In the genomic region with DNA sequence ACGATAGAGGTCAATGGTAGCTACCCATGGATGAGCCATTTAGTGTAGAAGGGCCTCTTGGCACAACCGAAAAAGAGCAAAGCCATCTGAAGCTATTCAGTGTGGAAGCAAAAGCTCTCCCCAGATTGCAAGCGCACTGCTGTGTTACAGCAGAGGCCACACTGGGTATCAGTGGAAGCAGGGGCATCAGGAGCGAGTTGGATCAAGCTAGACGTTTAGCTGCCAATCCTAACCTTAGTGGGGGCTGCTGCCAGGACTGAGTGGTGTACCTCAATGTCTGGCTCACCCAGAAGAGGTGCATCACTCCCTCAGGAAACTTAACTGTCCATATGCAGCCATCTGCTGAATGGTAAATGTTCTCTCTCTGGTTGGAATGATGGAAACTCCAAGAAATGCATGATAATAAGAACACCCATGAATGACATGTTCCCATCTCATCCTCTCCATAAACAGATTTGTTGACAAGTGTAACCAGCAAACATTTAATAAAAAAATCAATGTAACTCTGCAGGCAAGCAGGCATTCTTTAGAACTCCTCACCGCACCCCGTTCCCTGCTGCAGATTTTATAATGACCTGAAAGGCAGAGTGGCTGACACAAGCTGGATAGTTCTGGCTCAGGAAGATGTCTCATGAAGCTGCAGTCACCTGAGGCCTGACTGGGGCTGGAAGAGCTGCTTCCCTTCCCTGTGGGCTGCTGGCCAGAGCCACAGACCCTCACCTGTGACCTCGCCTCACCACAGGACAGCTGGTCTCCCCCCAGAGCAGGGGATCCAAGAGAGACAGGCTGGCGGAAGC, we compare ENCODE assay signal across 1 cellular context.
TF ChIP-seq lines count a peak whose summit lies in the region.

No MANE protein-coding gene starts in this region.

TF ChIP-seq in GM23338, 12 proteins besides CTCF, POLR2A, EP300 and RAD21 (continued from another document):
- TF ChIP-seq, protein P1, sequence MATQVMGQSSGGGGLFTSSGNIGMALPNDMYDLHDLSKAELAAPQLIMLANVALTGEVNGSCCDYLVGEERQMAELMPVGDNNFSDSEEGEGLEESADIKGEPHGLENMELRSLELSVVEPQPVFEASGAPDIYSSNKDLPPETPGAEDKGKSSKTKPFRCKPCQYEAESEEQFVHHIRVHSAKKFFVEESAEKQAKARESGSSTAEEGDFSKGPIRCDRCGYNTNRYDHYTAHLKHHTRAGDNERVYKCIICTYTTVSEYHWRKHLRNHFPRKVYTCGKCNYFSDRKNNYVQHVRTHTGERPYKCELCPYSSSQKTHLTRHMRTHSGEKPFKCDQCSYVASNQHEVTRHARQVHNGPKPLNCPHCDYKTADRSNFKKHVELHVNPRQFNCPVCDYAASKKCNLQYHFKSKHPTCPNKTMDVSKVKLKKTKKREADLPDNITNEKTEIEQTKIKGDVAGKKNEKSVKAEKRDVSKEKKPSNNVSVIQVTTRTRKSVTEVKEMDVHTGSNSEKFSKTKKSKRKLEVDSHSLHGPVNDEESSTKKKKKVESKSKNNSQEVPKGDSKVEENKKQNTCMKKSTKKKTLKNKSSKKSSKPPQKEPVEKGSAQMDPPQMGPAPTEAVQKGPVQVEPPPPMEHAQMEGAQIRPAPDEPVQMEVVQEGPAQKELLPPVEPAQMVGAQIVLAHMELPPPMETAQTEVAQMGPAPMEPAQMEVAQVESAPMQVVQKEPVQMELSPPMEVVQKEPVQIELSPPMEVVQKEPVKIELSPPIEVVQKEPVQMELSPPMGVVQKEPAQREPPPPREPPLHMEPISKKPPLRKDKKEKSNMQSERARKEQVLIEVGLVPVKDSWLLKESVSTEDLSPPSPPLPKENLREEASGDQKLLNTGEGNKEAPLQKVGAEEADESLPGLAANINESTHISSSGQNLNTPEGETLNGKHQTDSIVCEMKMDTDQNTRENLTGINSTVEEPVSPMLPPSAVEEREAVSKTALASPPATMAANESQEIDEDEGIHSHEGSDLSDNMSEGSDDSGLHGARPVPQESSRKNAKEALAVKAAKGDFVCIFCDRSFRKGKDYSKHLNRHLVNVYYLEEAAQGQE (IDR thresholded peaks at IDR 0.05; ENCODE audit: unreplicated experiment): no peak
- TF ChIP-seq EZH2 (IDR thresholded peaks at IDR 0.05; ENCODE audit: low read depth, unreplicated experiment) (no peak), STAT1 (IDR thresholded peaks at IDR 0.05; ENCODE audit: unreplicated experiment) (no peak), EZH2phosphoT487 (IDR thresholded peaks at IDR 0.05; ENCODE audit: unreplicated experiment) (no peak), ZNF331 (CRISPR knock-in tag; IDR thresholded peaks at IDR 0.05; ENCODE audit: low read depth) (no peak)
- TF ChIP-seq, protein P2, sequence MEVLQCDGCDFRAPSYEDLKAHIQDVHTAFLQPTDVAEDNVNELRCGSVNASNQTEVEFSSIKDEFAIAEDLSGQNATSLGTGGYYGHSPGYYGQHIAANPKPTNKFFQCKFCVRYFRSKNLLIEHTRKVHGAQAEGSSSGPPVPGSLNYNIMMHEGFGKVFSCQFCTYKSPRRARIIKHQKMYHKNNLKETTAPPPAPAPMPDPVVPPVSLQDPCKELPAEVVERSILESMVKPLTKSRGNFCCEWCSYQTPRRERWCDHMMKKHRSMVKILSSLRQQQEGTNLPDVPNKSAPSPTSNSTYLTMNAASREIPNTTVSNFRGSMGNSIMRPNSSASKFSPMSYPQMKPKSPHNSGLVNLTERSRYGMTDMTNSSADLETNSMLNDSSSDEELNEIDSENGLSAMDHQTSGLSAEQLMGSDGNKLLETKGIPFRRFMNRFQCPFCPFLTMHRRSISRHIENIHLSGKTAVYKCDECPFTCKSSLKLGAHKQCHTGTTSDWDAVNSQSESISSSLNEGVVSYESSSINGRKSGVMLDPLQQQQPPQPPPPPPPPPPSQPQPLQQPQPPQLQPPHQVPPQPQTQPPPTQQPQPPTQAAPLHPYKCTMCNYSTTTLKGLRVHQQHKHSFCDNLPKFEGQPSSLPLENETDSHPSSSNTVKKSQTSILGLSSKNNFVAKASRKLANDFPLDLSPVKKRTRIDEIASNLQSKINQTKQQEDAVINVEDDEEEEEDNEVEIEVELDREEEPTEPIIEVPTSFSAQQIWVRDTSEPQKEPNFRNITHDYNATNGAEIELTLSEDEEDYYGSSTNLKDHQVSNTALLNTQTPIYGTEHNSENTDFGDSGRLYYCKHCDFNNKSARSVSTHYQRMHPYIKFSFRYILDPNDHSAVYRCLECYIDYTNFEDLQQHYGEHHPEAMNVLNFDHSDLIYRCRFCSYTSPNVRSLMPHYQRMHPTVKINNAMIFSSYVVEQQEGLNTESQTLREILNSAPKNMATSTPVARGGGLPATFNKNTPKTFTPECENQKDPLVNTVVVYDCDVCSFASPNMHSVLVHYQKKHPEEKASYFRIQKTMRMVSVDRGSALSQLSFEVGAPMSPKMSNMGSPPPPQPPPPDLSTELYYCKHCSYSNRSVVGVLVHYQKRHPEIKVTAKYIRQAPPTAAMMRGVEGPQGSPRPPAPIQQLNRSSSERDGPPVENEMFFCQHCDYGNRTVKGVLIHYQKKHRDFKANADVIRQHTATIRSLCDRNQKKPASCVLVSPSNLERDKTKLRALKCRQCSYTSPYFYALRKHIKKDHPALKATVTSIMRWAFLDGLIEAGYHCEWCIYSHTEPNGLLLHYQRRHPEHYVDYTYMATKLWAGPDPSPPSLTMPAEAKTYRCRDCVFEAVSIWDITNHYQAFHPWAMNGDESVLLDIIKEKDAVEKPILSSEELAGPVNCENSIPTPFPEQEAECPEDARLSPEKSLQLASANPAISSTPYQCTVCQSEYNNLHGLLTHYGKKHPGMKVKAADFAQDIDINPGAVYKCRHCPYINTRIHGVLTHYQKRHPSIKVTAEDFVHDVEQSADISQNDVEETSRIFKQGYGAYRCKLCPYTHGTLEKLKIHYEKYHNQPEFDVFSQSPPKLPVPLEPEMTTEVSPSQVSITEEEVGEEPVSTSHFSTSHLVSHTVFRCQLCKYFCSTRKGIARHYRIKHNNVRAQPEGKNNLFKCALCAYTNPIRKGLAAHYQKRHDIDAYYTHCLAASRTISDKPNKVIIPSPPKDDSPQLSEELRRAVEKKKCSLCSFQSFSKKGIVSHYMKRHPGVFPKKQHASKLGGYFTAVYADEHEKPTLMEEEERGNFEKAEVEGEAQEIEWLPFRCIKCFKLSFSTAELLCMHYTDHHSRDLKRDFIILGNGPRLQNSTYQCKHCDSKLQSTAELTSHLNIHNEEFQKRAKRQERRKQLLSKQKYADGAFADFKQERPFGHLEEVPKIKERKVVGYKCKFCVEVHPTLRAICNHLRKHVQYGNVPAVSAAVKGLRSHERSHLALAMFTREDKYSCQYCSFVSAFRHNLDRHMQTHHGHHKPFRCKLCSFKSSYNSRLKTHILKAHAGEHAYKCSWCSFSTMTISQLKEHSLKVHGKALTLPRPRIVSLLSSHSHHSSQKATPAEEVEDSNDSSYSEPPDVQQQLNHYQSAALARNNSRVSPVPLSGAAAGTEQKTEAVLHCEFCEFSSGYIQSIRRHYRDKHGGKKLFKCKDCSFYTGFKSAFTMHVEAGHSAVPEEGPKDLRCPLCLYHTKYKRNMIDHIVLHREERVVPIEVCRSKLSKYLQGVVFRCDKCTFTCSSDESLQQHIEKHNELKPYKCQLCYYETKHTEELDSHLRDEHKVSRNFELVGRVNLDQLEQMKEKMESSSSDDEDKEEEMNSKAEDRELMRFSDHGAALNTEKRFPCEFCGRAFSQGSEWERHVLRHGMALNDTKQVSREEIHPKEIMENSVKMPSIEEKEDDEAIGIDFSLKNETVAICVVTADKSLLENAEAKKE (CRISPR knock-in tag; IDR thresholded peaks at IDR 0.05): no peak
